Comparison of ENCODE assay signal across 8 cellular contexts in genomic region chr15:94984886-94985285, GRCh38.
"Had no signal": no experiment of that assay in that cellular context is flagged by ENCODE, and none has a peak within 500 bp of the region (broad histone marks: within the 10 kb centered on the region; RNA-seq: fewer than 3 reads in every experiment).

No MANE protein-coding gene starts in this region.

- H3K27me3 Mint-ChIP-seq: IgD-negative memory B cell had no signal

- H3K4me1 Mint-ChIP-seq: GM23338 had no signal

- DNase-seq: HFFc6, KBM-7 had no signal

- H3K4me3 Mint-ChIP-seq: GM23338, HFFc6, IgD-negative memory B cell had no signal

- H3K36me3 Mint-ChIP-seq: IgD-negative memory B cell had no signal

- H3K27ac Mint-ChIP-seq: GM23338, HFFc6, IgD-negative memory B cell had no signal

- ATAC-seq: GM23338, HCT116, HepG2 had no signal

- FAIRE-seq: H1, H54, HepG2 had no signal
